2 cellular contexts compared by ENCODE assay signal in the genomic region with DNA sequence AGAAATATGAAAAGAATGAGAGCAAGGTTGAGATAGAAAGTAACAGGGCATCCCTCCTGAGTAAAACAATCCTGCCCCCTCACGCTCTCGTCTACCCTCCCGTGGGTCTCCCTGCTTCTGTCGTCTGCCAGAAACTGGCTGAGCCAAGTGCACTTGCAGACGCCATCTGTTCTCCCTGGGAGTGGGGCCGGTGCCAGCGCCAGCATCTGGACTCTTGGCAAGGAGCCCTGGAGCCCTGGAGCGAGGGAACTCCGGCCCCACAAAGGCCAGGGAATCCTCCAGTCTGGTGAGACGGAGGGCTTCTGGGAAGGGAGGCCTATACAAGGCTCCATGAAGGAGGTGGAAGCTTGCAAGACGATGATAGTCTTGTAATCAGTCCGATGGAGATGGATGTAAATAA.
TF ChIP-seq lines count a peak whose summit lies in the region.

No MANE protein-coding gene starts in this region.

TF ChIP-seq in IMR-90, 13 proteins besides CTCF, POLR2A, EP300 and RAD21:
- peak; percentile 77 for TF ChIP-seq RCOR1 (IDR thresholded peaks at IDR 0.05; ENCODE audit: insufficient replicate concordance, low read length)
- TF ChIP-seq CHD1 (IDR thresholded peaks at IDR 0.05; ENCODE audit: low read depth, low read length): no peak
- TF ChIP-seq ELK1 (IDR thresholded peaks at IDR 0.05; ENCODE audit: borderline replicate concordance, low read depth, low read length): no peak
- TF ChIP-seq NFE2L2 (IDR thresholded peaks at IDR 0.05; ENCODE audit: low read depth, low read length): no peak
- no peak for TF ChIP-seq CEBPB (IDR thresholded peaks at IDR 0.05; ENCODE audit: low read depth, low read length)
- TF ChIP-seq SMC3 (IDR thresholded peaks at IDR 0.05; ENCODE audit: low read depth, low read length): no peak
- no peak for TF ChIP-seq MXI1 (IDR thresholded peaks at IDR 0.05; ENCODE audit: borderline replicate concordance, low read depth, low read length)
- no peak; the same call in 1 of the 2 replicates for TF ChIP-seq FOS (IDR thresholded peaks at IDR 0.05; ENCODE audit: low read depth, low read length)
- TF ChIP-seq USF2 (IDR thresholded peaks at IDR 0.05; ENCODE audit: low read depth, low read length): no peak
- TF ChIP-seq MAZ (IDR thresholded peaks at IDR 0.05; ENCODE audit: borderline replicate concordance, low read depth, low read length): peak; percentile 41; the same call in 1 of the 2 replicates
- peak; percentile 31; the same call in 1 of the 2 replicates for TF ChIP-seq BHLHE40 (IDR thresholded peaks at IDR 0.05; ENCODE audit: low read depth, low read length)
- TF ChIP-seq RFX5 (IDR thresholded peaks at IDR 0.05; ENCODE audit: low read depth, low read length): no peak
- TF ChIP-seq MAFK (IDR thresholded peaks at IDR 0.05; ENCODE audit: low read depth, low read length): no peak
TF ChIP-seq in IMR-90: peak in this region for 3.

TF ChIP-seq in SK-N-SH, 30 proteins besides CTCF, POLR2A, EP300 and RAD21:
- TF ChIP-seq FOSL2 (IDR thresholded peaks at IDR 0.05; ENCODE audit: borderline replicate concordance, low read depth): no peak
- no peak for TF ChIP-seq TAF1 (IDR thresholded peaks at IDR 0.05; ENCODE audit: borderline replicate concordance, low read depth, low read length)
- TF ChIP-seq MEF2A (IDR thresholded peaks at IDR 0.05; ENCODE audit: borderline replicate concordance, low read depth): peak; percentile 23; the same call in 1 of the 2 replicates
- no peak for TF ChIP-seq ELF1 (IDR thresholded peaks at IDR 0.05)
- peak; percentile 100 for TF ChIP-seq TCF12 (IDR thresholded peaks at IDR 0.05)
- no peak for TF ChIP-seq NRF1 (IDR thresholded peaks at IDR 0.05; ENCODE audit: low read depth, low read length)
- TF ChIP-seq RXRA (IDR thresholded peaks at IDR 0.05; ENCODE audit: borderline replicate concordance, low read depth): peak; percentile 97
- no peak for TF ChIP-seq GATA2 (CRISPR knock-in tag; IDR thresholded peaks at IDR 0.05)
- TF ChIP-seq RFX5 (IDR thresholded peaks at IDR 0.05; ENCODE audit: low read length): no peak
- peak; percentile 92; the same call in 1 of the 2 replicates for TF ChIP-seq SIN3A (IDR thresholded peaks at IDR 0.05; ENCODE audit: borderline replicate concordance, low read depth, low read length)
- peak; percentile 96 for TF ChIP-seq RCOR1 (IDR thresholded peaks at IDR 0.05; ENCODE audit: low read length)
- TF ChIP-seq YY1 (IDR thresholded peaks at IDR 0.05; ENCODE audit: low read depth): no peak
- TF ChIP-seq, protein P1, sequence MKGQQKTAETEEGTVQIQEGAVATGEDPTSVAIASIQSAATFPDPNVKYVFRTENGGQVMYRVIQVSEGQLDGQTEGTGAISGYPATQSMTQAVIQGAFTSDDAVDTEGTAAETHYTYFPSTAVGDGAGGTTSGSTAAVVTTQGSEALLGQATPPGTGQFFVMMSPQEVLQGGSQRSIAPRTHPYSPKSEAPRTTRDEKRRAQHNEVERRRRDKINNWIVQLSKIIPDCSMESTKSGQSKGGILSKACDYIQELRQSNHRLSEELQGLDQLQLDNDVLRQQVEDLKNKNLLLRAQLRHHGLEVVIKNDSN (IDR thresholded peaks at IDR 0.05; ENCODE audit: borderline replicate concordance, low read depth): no peak
- TF ChIP-seq GABPA (IDR thresholded peaks at IDR 0.05; ENCODE audit: low read depth): peak; percentile 32; the same call in 1 of the 2 replicates
- TF ChIP-seq POLR2AphosphoS5 (IDR thresholded peaks at IDR 0.05; ENCODE audit: low read depth, low read length): peak; percentile 88
- peak; percentile 65; the same call in 1 of the 2 replicates for TF ChIP-seq FOXJ3 (CRISPR knock-in tag; IDR thresholded peaks at IDR 0.05)
- TF ChIP-seq MXI1 (IDR thresholded peaks at IDR 0.05; ENCODE audit: low read depth, low read length): no peak
- TF ChIP-seq FOXM1 (IDR thresholded peaks at IDR 0.05; ENCODE audit: low read depth): no peak
- peak; percentile 86 for TF ChIP-seq CHD2 (IDR thresholded peaks at IDR 0.05; ENCODE audit: low read length, partially characterized antibody)
- TF ChIP-seq USF2 (IDR thresholded peaks at IDR 0.05; ENCODE audit: borderline replicate concordance, low read depth, low read length): no peak
- TF ChIP-seq REST (IDR thresholded peaks at IDR 0.05; ENCODE audit: low read depth, low read length): peak; percentile 43
- TF ChIP-seq EZH2phosphoT487 (IDR thresholded peaks at IDR 0.05; ENCODE audit: borderline replicate concordance, low read depth): no peak
- TF ChIP-seq ZBTB33 (IDR thresholded peaks at IDR 0.05; ENCODE audit: borderline replicate concordance, low read depth): peak; percentile 58; the same call in 1 of the 2 replicates
- TF ChIP-seq PBX3 (IDR thresholded peaks at IDR 0.05): peak; percentile 81
- TF ChIP-seq, protein P2, sequence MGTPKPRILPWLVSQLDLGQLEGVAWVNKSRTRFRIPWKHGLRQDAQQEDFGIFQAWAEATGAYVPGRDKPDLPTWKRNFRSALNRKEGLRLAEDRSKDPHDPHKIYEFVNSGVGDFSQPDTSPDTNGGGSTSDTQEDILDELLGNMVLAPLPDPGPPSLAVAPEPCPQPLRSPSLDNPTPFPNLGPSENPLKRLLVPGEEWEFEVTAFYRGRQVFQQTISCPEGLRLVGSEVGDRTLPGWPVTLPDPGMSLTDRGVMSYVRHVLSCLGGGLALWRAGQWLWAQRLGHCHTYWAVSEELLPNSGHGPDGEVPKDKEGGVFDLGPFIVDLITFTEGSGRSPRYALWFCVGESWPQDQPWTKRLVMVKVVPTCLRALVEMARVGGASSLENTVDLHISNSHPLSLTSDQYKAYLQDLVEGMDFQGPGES (IDR thresholded peaks at IDR 0.05; ENCODE audit: low read depth, low read length): no peak
- peak; percentile 83 for TF ChIP-seq TEAD4 (IDR thresholded peaks at IDR 0.05; ENCODE audit: borderline replicate concordance, insufficient read depth)
- peak; percentile 59; the same call in 1 of the 2 replicates for TF ChIP-seq MAX (IDR thresholded peaks at IDR 0.05; ENCODE audit: low read depth)
- no peak for TF ChIP-seq SMC3 (IDR thresholded peaks at IDR 0.05; ENCODE audit: low read depth, low read length)
- peak; percentile 63 for TF ChIP-seq JUND (IDR thresholded peaks at IDR 0.05)
- peak; percentile 100 for TF ChIP-seq NFIC (IDR thresholded peaks at IDR 0.05; ENCODE audit: borderline replicate concordance)
TF ChIP-seq in SK-N-SH: peak in this region for 16.
